Comparison of ENCODE assay signal across 8 cellular contexts in the genomic region with DNA sequence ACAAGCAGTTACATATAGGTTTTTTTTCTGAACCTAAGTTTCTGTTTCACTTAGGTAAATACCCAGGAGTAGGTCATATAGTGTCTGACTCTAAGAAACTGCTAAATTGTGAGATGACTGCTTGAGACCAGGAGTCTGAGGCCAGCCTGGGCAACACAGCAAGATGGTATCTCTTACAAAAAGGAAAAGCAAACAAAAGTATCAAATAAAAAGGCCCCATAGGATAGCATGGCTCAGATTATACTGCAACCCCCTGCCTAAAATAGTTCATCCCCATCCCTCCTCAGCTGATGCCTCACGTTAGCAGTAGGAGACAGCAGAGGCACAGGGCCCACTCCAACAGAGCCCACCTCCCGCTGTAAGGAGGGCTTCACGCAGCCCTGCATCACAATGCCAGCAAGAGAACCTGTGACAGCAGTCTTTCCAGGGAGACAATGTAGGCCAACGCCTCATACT.
A peak's percentile ranks its signal among the peaks of the same experiment; 100 is the strongest.
DNase-seq lines count a peak whose midpoint lies in the region; ATAC-seq and TF ChIP-seq lines count a peak whose summit lies in the region.

No MANE protein-coding gene starts in this region.

- DNase-seq in naive thymus-derived CD4-positive, alpha-beta T cell: peak in 1 of 9 donors; percentile 23
- DNase-seq in effector CD4-positive, alpha-beta T cell: no peak
- DNase-seq in right atrium auricular region (ENCODE audit: low spot score): no peak
- DNase-seq in brain microvascular endothelial cell: no peak
- no peak for DNase-seq in erythroblast (lab: John Stamatoyannopoulos, UW)

- H3K4me3 ChIP-seq in naive thymus-derived CD4-positive, alpha-beta T cell (ENCODE audit: low read length): no peak overlapping the region
- H3K4me3 ChIP-seq in right atrium auricular region: no peak overlapping the region
- no peak overlapping the region for H3K4me3 ChIP-seq in brain microvascular endothelial cell (ENCODE audit: low read depth, low read length)

- no peaks in the 10 kb centered on the region for H3K36me3 ChIP-seq in naive thymus-derived CD4-positive, alpha-beta T cell (ENCODE audit: control insufficient read depth in 2 of 3, insufficient read depth in 3 of 3, low read length in 3 of 3)
- H3K36me3 ChIP-seq in right atrium auricular region (no peaks in the 10 kb centered on the region), brain microvascular endothelial cell (replicated peaks) (no peaks in the 10 kb centered on the region)

- TF ChIP-seq POLR2A in erythroblast (IDR thresholded peaks at IDR 0.05; ENCODE audit: low read length): no peak

- no peaks in the 10 kb centered on the region for H3K9me3 ChIP-seq in naive thymus-derived CD4-positive, alpha-beta T cell (ENCODE audit: control insufficient read depth in 2 of 3, low read length in 3 of 3)
- no peaks in the 10 kb centered on the region for H3K9me3 ChIP-seq in right atrium auricular region

- intact Hi-C loops in naive thymus-derived CD4-positive, alpha-beta T cell (cut with micrococcal nuclease): loop anchor here in 1 of 2 donors (2.0 to 5.0 kb wide), 2 partner anchors 30 to 49 kb away; no protein-coding TSS in a partner anchor

- CTCF ChIA-PET in naive thymus-derived CD4-positive, alpha-beta T cell (lab: Charles Lee): no interaction called here

- no peaks in the 10 kb centered on the region for H3K27me3 ChIP-seq in naive thymus-derived CD4-positive, alpha-beta T cell (ENCODE audit: control insufficient read depth in 2 of 2, insufficient read depth in 2 of 2, low read length in 2 of 2)
- H3K27me3 ChIP-seq in right atrium auricular region (no peaks in the 10 kb centered on the region), brain microvascular endothelial cell (replicated peaks) (no peaks in the 10 kb centered on the region)

- peak; percentile 93 for ATAC-seq in GM18907 (IDR thresholded peaks at IDR 0.05; ENCODE audit: unreplicated experiment)
- peak; percentile 96 for ATAC-seq in GM21786 (IDR thresholded peaks at IDR 0.05; ENCODE audit: unreplicated experiment)
- ATAC-seq in HG03558 (IDR thresholded peaks at IDR 0.05; ENCODE audit: extremely low read depth, unreplicated experiment): peak; percentile 90
- peak; percentile 42 for ATAC-seq in naive thymus-derived CD4-positive, alpha-beta T cell

- POLR2A ChIA-PET in naive thymus-derived CD4-positive, alpha-beta T cell (lab: Charles Lee): interaction anchor here (1.1 to 1.4 kb wide), 2 partner anchors 9 to 12 kb away, joined by 3 read pairs; no protein-coding TSS in a partner anchor

- peaks cover 34 to 65% (median 52%) of the 10 kb centered on the region in 7 donors for H3K4me1 Mint-ChIP-seq in naive thymus-derived CD4-positive, alpha-beta T cell

- TF ChIP-seq CTCF in right atrium auricular region (IDR thresholded peaks at IDR 0.05) (no peak), brain microvascular endothelial cell (IDR thresholded peaks at IDR 0.05; ENCODE audit: low read depth, low read length, missing control alignments) (no peak)

- peak overlapping the region in 5 of 9 donors; percentile 25 to 89 (median 66) for H3K27ac Mint-ChIP-seq in naive thymus-derived CD4-positive, alpha-beta T cell

- H3K27me3 Mint-ChIP-seq in naive thymus-derived CD4-positive, alpha-beta T cell: no peaks in the 10 kb centered on the region

- peaks cover 0 to 8% (median 0%) of the 10 kb centered on the region in 11 donors for H3K9me3 Mint-ChIP-seq in naive thymus-derived CD4-positive, alpha-beta T cell

- peak overlapping the region in 5 of 10 donors; percentile 18 to 43 (median 26) for H3K4me3 Mint-ChIP-seq in naive thymus-derived CD4-positive, alpha-beta T cell

- peaks cover 0 to 25% (median 15%) of the 10 kb centered on the region in 5 donors for H3K36me3 Mint-ChIP-seq in naive thymus-derived CD4-positive, alpha-beta T cell

- no peak overlapping the region for H3K27ac ChIP-seq in naive thymus-derived CD4-positive, alpha-beta T cell (ENCODE audit: low read depth, low read length)
- H3K27ac ChIP-seq in right atrium auricular region (no peak overlapping the region), brain microvascular endothelial cell (no peak overlapping the region)

- peaks cover 4 to 13% of the 10 kb centered on the region in 2 donors for H3K4me1 ChIP-seq in naive thymus-derived CD4-positive, alpha-beta T cell (ENCODE audit: control insufficient read depth in 2 of 2, insufficient read depth in 2 of 2, low read length in 2 of 2)
- no peaks in the 10 kb centered on the region for H3K4me1 ChIP-seq in right atrium auricular region

- in situ Hi-C loops in brain microvascular endothelial cell (cut with HindIII; ENCODE audit: low pct_ligation_motif_present, low sequenced_read_pairs): no loop called here

Comparison
In these comparisons a context has a peak if more than half of its experiments do, and no peak if none do; other contexts are left out.
1. ATAC-seq: peak in every context shown above with its lines; median percentile 96 in GM21786; 93 in GM18907; 90 in HG03558; 42 in naive thymus-derived CD4-positive, alpha-beta T cell.